ENCODE assay signal across 18 cellular contexts in the genomic region with DNA sequence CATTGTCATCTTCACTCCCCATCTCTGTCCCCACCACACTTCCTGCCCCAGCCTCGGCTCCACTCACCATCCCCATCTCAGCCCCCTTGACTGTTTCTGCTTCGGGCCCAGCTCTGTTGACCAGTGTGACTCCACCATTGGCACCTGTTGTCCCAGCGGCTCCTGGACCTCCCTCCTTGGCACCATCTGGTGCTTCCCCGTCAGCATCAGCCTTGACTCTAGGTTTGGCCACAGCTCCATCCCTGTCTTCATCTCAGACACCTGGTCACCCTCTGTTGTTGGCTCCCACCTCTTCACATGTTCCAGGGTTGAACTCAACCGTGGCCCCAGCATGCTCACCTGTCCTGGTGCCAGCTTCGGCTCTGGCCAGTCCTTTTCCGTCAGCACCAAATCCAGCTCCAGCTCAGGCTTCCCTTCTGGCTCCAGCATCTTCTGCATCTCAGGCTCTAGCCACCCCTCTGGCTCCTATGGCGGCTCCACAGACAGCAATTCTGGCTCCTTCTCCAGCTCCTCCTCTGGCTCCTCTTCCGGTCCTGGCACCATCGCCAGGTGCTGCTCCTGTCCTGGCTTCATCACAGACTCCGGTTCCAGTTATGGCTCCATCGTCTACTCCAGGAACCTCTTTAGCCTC. TPM values are rescaled to one million over a fixed set of nuclear protein-coding genes. Genes with fewer than 3 reads are reported as not detected.
DNase-seq lines count a peak whose midpoint lies in the region; ATAC-seq, FAIRE-seq and TF ChIP-seq lines count a peak whose summit lies in the region.
"Had no signal": no experiment of that assay in that cellular context is flagged by ENCODE, and none has a peak within 500 bp of the region (broad histone marks: within the 10 kb centered on the region; RNA-seq: fewer than 3 reads in every experiment).

No MANE protein-coding gene starts in this region.

- H3K4me1 ChIP-seq in kidney (ENCODE audit: control insufficient read depth in 1 of 2, insufficient read depth in 1 of 2, low read depth in 1 of 2, low read length in 2 of 2) = peaks cover 0 to 2% of the 10 kb centered on the region in 2 donors
- H3K4me1 ChIP-seq: esophagus squamous epithelium had no signal

- TF ChIP-seq CTCF in kidney (IDR thresholded peaks at IDR 0.05; ENCODE audit: borderline replicate concordance, extremely low read depth, insufficient read depth) = no peak

- peaks cover 9% of the 10 kb centered on the region for H3K4me1 Mint-ChIP-seq in activated naive CD8-positive, alpha-beta T cell (ENCODE audit: low read depth)
- peaks cover 23% of the 10 kb centered on the region for H3K4me1 Mint-ChIP-seq in stimulated activated naive CD8-positive, alpha-beta T cell treated with anti-CD3 and anti-CD28 coated beads, Interleukin-15, amount 100 ng/mL, for 72 hours

- H3K27ac Mint-ChIP-seq in activated naive CD8-positive, alpha-beta T cell = peak overlapping the region; percentile 64
- peak overlapping the region; percentile 47 to 96 for H3K27ac Mint-ChIP-seq in stimulated activated naive CD8-positive, alpha-beta T cell treated with anti-CD3 and anti-CD28 coated beads, Interleukin-15, amount 100 ng/mL, for 72 hours
- H3K27ac Mint-ChIP-seq: T-cell, type B pancreatic cell, WTC11 had no signal

- peaks cover 9% of the 10 kb centered on the region for H3K36me3 Mint-ChIP-seq in activated naive CD8-positive, alpha-beta T cell

- H3K4me3 Mint-ChIP-seq in activated naive CD8-positive, alpha-beta T cell = no peak overlapping the region
- H3K4me3 Mint-ChIP-seq in stimulated activated naive CD8-positive, alpha-beta T cell treated with anti-CD3 and anti-CD28 coated beads, Interleukin-15, amount 100 ng/mL, for 72 hours = no peak overlapping the region
- H3K4me3 Mint-ChIP-seq: type B pancreatic cell, WTC11 had no signal

- ATAC-seq in left cardiac atrium (no peak), esophagus mucosa (no peak)
- ATAC-seq in stimulated activated naive CD8-positive, alpha-beta T cell treated with anti-CD3 and anti-CD28 coated beads, Interleukin-15, amount 100 ng/mL, for 72 hours = no peak
- ATAC-seq: WTC11 had no signal

- H3K27ac ChIP-seq in kidney (ENCODE audit: low read depth in 2 of 2, low read length in 2 of 2) = no peak overlapping the region

- H3K27me3 Mint-ChIP-seq in activated naive CD8-positive, alpha-beta T cell = no peaks in the 10 kb centered on the region
- H3K27me3 Mint-ChIP-seq in stimulated activated naive CD8-positive, alpha-beta T cell treated with anti-CD3 and anti-CD28 coated beads, Interleukin-15, amount 100 ng/mL, for 72 hours = no peaks in the 10 kb centered on the region
- H3K27me3 Mint-ChIP-seq: T-cell, type B pancreatic cell had no signal

- H3K9ac ChIP-seq in kidney (ENCODE audit: low read length in 2 of 2) = no peak overlapping the region

- no peaks in the 10 kb centered on the region for H3K9me3 ChIP-seq in kidney (ENCODE audit: control insufficient read depth in 1 of 2, low read length in 2 of 2)
- H3K9me3 ChIP-seq: esophagus squamous epithelium had no signal

- no peak for FAIRE-seq in kidney (lab: Jason Lieb, UNC)
- FAIRE-seq: GM18507 had no signal

- intact Hi-C loops in cardiac septum (cut with DNase I) (no loop called here), left cardiac atrium (cut with DNase I) (no loop called here), kidney (cut with DNase I) (no loop called here)

- H3K36me3 ChIP-seq in kidney (ENCODE audit: control insufficient read depth in 1 of 2, insufficient read depth in 2 of 2, low read length in 2 of 2) = peaks cover 42 to 59% of the 10 kb centered on the region in 2 donors

- H3K9me3 Mint-ChIP-seq in activated naive CD8-positive, alpha-beta T cell (ENCODE audit: low read depth) = no peaks in the 10 kb centered on the region
- H3K9me3 Mint-ChIP-seq in stimulated activated naive CD8-positive, alpha-beta T cell treated with anti-CD3 and anti-CD28 coated beads, Interleukin-15, amount 100 ng/mL, for 72 hours = no peaks in the 10 kb centered on the region
- H3K9me3 Mint-ChIP-seq: T-cell, type B pancreatic cell, WTC11 had no signal

- DNase-seq in cardiac septum (ENCODE audit: low spot score) (peak; percentile 46), left cardiac atrium (no peak), kidney (peak; percentile 47)
- no peak for DNase-seq in stimulated activated naive CD8-positive, alpha-beta T cell treated with anti-CD3 and anti-CD28 coated beads, Interleukin-15, amount 100 ng/mL, for 72 hours
- no peak for DNase-seq in stimulated activated naive CD4-positive, alpha-beta T cell treated with Interleukin-2 at 50 U/mL for 16 hours (lab: John Stamatoyannopoulos, UW)
- no peak for DNase-seq in stimulated activated CD4-positive, alpha-beta T cell treated with anti-CD3 and anti-CD28 coated beads, Interleukin-4, amount 100 ng/mL, for 24 hours
- DNase-seq: activated CD8-positive, alpha-beta memory T cell treated with anti-CD3 and anti-CD28 coated beads, Interleukin-2, amount 50 U/mL, for 4 hours; cortex of kidney; DMS 273 treated with DMSO at 0.1 percent for 48 hours; esophagus squamous epithelium; NCI-H82; retina; T-cell had no signal

- H3K4me3 ChIP-seq in kidney (ENCODE audit: low read length in 2 of 2) = no peak overlapping the region
- H3K4me3 ChIP-seq: esophagus squamous epithelium had no signal

RNA-seq across cellular contexts. Expression of a gene that starts 24.4 kb away (rescaled TPM):
- total RNA-seq in cardiac septum (13.2 TPM), left cardiac atrium (10 to 100 TPM; 17.8 to 18.6 TPM), kidney (27.8 TPM), esophagus mucosa (16.9 TPM)
- polyA plus RNA-seq in kidney (ENCODE audit: insufficient read depth, low read depth, low replicate concordance) = 34.9 TPM

RNA-seq across cellular contexts. Expression of a gene that starts 24.9 kb away (rescaled TPM):
- total RNA-seq in cardiac septum (47.8 TPM), left cardiac atrium (10 to 100 TPM; 42.3 to 45.9 TPM), kidney (71.9 TPM), esophagus mucosa (29.5 TPM)
- 1.6 TPM for polyA plus RNA-seq in kidney (ENCODE audit: insufficient read depth, low read depth, low replicate concordance)

RNA-seq across cellular contexts. Expression of a gene that starts 38.0 kb away (rescaled TPM):
- total RNA-seq in cardiac septum (1.0 TPM), left cardiac atrium (1 to 10 TPM in 1 of 2 donors, under 1 TPM in 1; 0.52 to 1.1 TPM), kidney (12.2 TPM), esophagus mucosa (2.2 TPM)
- polyA plus RNA-seq in kidney (ENCODE audit: insufficient read depth, low read depth, low replicate concordance) = 13.5 TPM

RNA-seq across cellular contexts. Expression of a gene that starts 38.3 kb away (rescaled TPM):
- total RNA-seq in cardiac septum (47.9 TPM), left cardiac atrium (10 to 100 TPM; 41.2 to 72.1 TPM), kidney (109 TPM), esophagus mucosa (56.8 TPM)
- 74.3 TPM for polyA plus RNA-seq in kidney (ENCODE audit: insufficient read depth, low read depth, low replicate concordance)

Comparison
In these comparisons a context has a peak if more than half of its experiments do, and no peak if none do; other contexts are left out.
1. DNase-seq: peak in cardiac septum (single experiment) and kidney (single experiment); none in left cardiac atrium (single experiment), stimulated activated naive CD8-positive, alpha-beta T cell treated with anti-CD3 and anti-CD28 coated beads, Interleukin-15, amount 100 ng/mL, for 72 hours (0 of 2), stimulated activated naive CD4-positive, alpha-beta T cell treated with Interleukin-2 at 50 U/mL for 16 hours (single experiment) and stimulated activated CD4-positive, alpha-beta T cell treated with anti-CD3 and anti-CD28 coated beads, Interleukin-4, amount 100 ng/mL, for 24 hours (single experiment).